In genomic region chr7:144028547-144028946, GRCh38 we compare ENCODE assay signal across 1 cellular context.
TF ChIP-seq lines count a peak whose summit lies in the region.

No MANE protein-coding gene starts in this region.

TF ChIP-seq in HepG2, 621 proteins besides CTCF, POLR2A, EP300 and RAD21:
- TF ChIP-seq BATF2 (CRISPR knock-in tag; IDR thresholded peaks at IDR 0.05) (no peak), ATF7 (IDR thresholded peaks at IDR 0.05) (0 out of 2 replicates have a peak, but pooled peaks have one; percentile 20), ATF7 (CRISPR knock-in tag; IDR thresholded peaks at IDR 0.05) (no peak), ZSCAN31 (CRISPR knock-in tag; IDR thresholded peaks at IDR 0.05; ENCODE audit: low read depth) (no peak), CREB1 (IDR thresholded peaks at IDR 0.05) (peak; percentile 67), CREB1 (CRISPR knock-in tag; IDR thresholded peaks at IDR 0.05) (no peak), PHF8 (CRISPR knock-in tag; IDR thresholded peaks at IDR 0.05) (no peak)
- TF ChIP-seq, protein P1, sequence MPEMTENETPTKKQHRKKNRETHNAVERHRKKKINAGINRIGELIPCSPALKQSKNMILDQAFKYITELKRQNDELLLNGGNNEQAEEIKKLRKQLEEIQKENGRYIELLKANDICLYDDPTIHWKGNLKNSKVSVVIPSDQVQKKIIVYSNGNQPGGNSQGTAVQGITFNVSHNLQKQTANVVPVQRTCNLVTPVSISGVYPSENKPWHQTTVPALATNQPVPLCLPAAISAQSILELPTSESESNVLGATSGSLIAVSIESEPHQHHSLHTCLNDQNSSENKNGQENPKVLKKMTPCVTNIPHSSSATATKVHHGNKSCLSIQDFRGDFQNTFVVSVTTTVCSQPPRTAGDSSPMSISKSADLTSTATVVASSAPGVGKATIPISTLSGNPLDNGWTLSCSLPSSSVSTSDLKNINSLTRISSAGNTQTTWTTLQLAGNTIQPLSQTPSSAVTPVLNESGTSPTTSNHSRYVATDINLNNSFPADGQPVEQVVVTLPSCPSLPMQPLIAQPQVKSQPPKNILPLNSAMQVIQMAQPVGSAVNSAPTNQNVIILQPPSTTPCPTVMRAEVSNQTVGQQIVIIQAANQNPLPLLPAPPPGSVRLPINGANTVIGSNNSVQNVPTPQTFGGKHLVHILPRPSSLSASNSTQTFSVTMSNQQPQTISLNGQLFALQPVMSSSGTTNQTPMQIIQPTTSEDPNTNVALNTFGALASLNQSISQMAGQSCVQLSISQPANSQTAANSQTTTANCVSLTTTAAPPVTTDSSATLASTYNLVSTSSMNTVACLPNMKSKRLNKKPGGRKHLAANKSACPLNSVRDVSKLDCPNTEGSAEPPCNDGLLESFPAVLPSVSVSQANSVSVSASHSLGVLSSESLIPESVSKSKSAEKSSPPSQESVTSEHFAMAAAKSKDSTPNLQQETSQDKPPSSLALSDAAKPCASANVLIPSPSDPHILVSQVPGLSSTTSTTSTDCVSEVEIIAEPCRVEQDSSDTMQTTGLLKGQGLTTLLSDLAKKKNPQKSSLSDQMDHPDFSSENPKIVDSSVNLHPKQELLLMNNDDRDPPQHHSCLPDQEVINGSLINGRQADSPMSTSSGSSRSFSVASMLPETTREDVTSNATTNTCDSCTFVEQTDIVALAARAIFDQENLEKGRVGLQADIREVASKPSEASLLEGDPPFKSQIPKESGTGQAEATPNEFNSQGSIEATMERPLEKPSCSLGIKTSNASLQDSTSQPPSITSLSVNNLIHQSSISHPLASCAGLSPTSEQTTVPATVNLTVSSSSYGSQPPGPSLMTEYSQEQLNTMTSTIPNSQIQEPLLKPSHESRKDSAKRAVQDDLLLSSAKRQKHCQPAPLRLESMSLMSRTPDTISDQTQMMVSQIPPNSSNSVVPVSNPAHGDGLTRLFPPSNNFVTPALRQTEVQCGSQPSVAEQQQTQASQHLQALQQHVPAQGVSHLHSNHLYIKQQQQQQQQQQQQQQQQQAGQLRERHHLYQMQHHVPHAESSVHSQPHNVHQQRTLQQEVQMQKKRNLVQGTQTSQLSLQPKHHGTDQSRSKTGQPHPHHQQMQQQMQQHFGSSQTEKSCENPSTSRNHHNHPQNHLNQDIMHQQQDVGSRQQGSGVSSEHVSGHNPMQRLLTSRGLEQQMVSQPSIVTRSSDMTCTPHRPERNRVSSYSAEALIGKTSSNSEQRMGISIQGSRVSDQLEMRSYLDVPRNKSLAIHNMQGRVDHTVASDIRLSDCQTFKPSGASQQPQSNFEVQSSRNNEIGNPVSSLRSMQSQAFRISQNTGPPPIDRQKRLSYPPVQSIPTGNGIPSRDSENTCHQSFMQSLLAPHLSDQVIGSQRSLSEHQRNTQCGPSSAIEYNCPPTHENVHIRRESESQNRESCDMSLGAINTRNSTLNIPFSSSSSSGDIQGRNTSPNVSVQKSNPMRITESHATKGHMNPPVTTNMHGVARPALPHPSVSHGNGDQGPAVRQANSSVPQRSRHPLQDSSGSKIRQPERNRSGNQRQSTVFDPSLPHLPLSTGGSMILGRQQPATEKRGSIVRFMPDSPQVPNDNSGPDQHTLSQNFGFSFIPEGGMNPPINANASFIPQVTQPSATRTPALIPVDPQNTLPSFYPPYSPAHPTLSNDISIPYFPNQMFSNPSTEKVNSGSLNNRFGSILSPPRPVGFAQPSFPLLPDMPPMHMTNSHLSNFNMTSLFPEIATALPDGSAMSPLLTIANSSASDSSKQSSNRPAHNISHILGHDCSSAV (CRISPR knock-in tag; IDR thresholded peaks at IDR 0.05; ENCODE audit: borderline replicate concordance) = no peak
- TF ChIP-seq, protein P2, sequence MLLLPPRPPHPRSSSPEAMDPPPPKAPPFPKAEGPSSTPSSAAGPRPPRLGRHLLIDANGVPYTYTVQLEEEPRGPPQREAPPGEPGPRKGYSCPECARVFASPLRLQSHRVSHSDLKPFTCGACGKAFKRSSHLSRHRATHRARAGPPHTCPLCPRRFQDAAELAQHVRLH (CRISPR knock-in tag; IDR thresholded peaks at IDR 0.05; ENCODE audit: borderline replicate concordance, low read depth) = no peak
TF ChIP-seq in HepG2: peak in this region for 2.
